In the genomic region with DNA sequence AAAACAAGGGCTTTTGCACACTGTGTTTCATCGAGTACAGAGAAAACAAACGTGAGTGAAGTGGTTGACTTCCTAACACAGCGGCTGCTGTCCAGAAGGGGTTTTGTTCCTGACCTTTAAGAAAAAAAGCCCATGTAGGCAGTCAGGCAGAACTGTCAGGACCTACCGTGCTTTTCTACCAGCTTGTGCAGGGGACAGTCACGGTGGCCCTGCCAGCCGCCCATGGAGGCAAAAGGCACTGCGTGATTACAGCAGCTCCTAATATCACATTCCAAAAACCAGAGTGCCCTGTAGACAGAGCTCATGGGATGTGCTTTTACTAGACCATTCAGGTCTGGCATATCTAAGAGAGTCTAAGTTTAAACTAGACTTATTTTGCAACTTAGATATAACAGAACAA, we compare ENCODE assay signal across 12 cellular contexts. TPM values are rescaled to one million over a fixed set of nuclear protein-coding genes. Genes with fewer than 3 reads are reported as not detected.
DNase-seq lines count a peak whose midpoint lies in the region; ATAC-seq and TF ChIP-seq lines count a peak whose summit lies in the region.
"Had no signal": no experiment of that assay in that cellular context is flagged by ENCODE, and none has a peak within 500 bp of the region (broad histone marks: within the 10 kb centered on the region; RNA-seq: fewer than 3 reads in every experiment).

No MANE protein-coding gene starts in this region.

- ATAC-seq in GM18505 (IDR thresholded peaks at IDR 0.05; ENCODE audit: unreplicated experiment) = no peak
- no peak for ATAC-seq in effector memory CD8-positive, alpha-beta T cell (replicated peaks)

- no peaks in the 10 kb centered on the region for H3K9me3 Mint-ChIP-seq in T-helper 2 cell treated with Interferon-gamma antibody and Interleukin-4, amounts not matched to agents 5 μg/mL and 100 μg/mL, for 36 hours
- peaks cover 0 to 2% of the 10 kb centered on the region in 2 donors for H3K9me3 Mint-ChIP-seq in effector memory CD8-positive, alpha-beta T cell
- H3K9me3 Mint-ChIP-seq in HFFc6 (no peaks in the 10 kb centered on the region), Caco-2 (ENCODE audit: unreplicated experiment) (no peaks in the 10 kb centered on the region)

- peaks cover 53% of the 10 kb centered on the region for H3K4me1 Mint-ChIP-seq in T-helper 2 cell treated with Interferon-gamma antibody and Interleukin-4, amounts not matched to agents 5 μg/mL and 100 μg/mL, for 36 hours (ENCODE audit: low read depth)
- peaks cover 34 to 40% of the 10 kb centered on the region in 2 donors for H3K4me1 Mint-ChIP-seq in effector memory CD8-positive, alpha-beta T cell (ENCODE audit: low read depth in 2 of 2)
- peaks cover 23% of the 10 kb centered on the region for H3K4me1 Mint-ChIP-seq in HFFc6 (ENCODE audit: low read depth)
- peaks cover 7% of the 10 kb centered on the region for H3K4me1 Mint-ChIP-seq in Caco-2 (ENCODE audit: low read depth, unreplicated experiment)

- no peak for DNase-seq in T-helper 2 cell treated with Interferon-gamma antibody and Interleukin-4, amounts not matched to agents 5 μg/mL and 100 μg/mL, for 36 hours (ENCODE audit: low spot score)
- DNase-seq in T-helper 2 cell = no peak
- peak in 2 of 3 experiments; percentile 25 to 36 for DNase-seq in effector memory CD8-positive, alpha-beta T cell
- DNase-seq in spleen = no peak
- DNase-seq in HFFc6 = no peak
- DNase-seq in Caco-2 = no peak
- no peak for DNase-seq in dedifferentiated amniotic fluid mesenchymal stem cell (ENCODE audit: extremely low spot score)
- DNase-seq: foreskin fibroblast, OCI-M1, substantia nigra had no signal

- CTCF ChIA-PET in Caco-2 (lab: Charles Lee) = no interaction called here

- TF ChIP-seq CTCF in spleen (IDR thresholded peaks at IDR 0.05 in 8 of 11, conservative IDR thresholded peaks at IDR 0.05 in 3 of 11) (no peak), HFFc6 (IDR thresholded peaks at IDR 0.05) (no peak), Caco-2 (IDR thresholded peaks at IDR 0.05; ENCODE audit: insufficient read depth in 1 of 2, low read depth in 1 of 2, low read length in 1 of 2, severe bottlenecking in 1 of 2, unreplicated experiment in 1 of 2) (no peak)

- H3K4me3 Mint-ChIP-seq in T-helper 2 cell treated with Interferon-gamma antibody and Interleukin-4, amounts not matched to agents 5 μg/mL and 100 μg/mL, for 36 hours = no peak overlapping the region
- peak overlapping the region; percentile 60 to 80 for H3K4me3 Mint-ChIP-seq in effector memory CD8-positive, alpha-beta T cell
- H3K4me3 Mint-ChIP-seq in HFFc6 (no peak overlapping the region), Caco-2 (ENCODE audit: unreplicated experiment) (no peak overlapping the region)

- peak overlapping the region in 6 of 8 donors; percentile 35 to 99 (median 52) for H3K27ac ChIP-seq in spleen

- 77 to 86% (median 81%) methylated on average over 7 of the region's 7 CpGs for WGBS in spleen, 5 donors

- peaks cover 10 to 96% (median 89%) of the 10 kb centered on the region in 6 donors for H3K36me3 ChIP-seq in spleen
- peaks cover 5% of the 10 kb centered on the region for H3K36me3 ChIP-seq in Caco-2 (ENCODE audit: control insufficient read depth, insufficient read depth, low read length)

- H3K4me1 ChIP-seq in spleen (peaks cover 15 to 100% (median 64%) of the 10 kb centered on the region in 6 donors), Caco-2 (peaks cover 7% of the 10 kb centered on the region; the same call in 1 of the 2 replicates)

- no TSS peak for BruUV-seq in Caco-2 (replicated peaks; lab: Mats Ljungman, UMichigan)

- TF ChIP-seq POLR2A in GM18505 (IDR thresholded peaks at IDR 0.05; ENCODE audit: borderline replicate concordance, extremely low read depth, insufficient read depth, insufficient read length) (peak; percentile 15), spleen (IDR thresholded peaks at IDR 0.05) (no peak)

- H3K9me3 ChIP-seq in spleen (no peaks in the 10 kb centered on the region), Caco-2 (no peaks in the 10 kb centered on the region)
- H3K9me3 ChIP-seq: ascending aorta had no signal

- intact Hi-C loops in spleen (cut with DNase I; ENCODE audit: low total_unique reads) (no loop called here), Caco-2 (cut with micrococcal nuclease; ENCODE audit: unreplicated experiment) (no loop called here)

- no peaks in the 10 kb centered on the region for H3K27me3 Mint-ChIP-seq in T-helper 2 cell treated with Interferon-gamma antibody and Interleukin-4, amounts not matched to agents 5 μg/mL and 100 μg/mL, for 36 hours (ENCODE audit: low read depth)
- H3K27me3 Mint-ChIP-seq in effector memory CD8-positive, alpha-beta T cell = no peaks in the 10 kb centered on the region
- H3K27me3 Mint-ChIP-seq in HFFc6 (ENCODE audit: insufficient read depth) (no peaks in the 10 kb centered on the region; the same call in 1 of the 2 replicates), Caco-2 (ENCODE audit: insufficient read depth, unreplicated experiment) (no peaks in the 10 kb centered on the region)

- H3K27me3 ChIP-seq in spleen (replicated peaks in 1 of 7) (no peaks in the 10 kb centered on the region), Caco-2 (replicated peaks; ENCODE audit: control insufficient read depth, insufficient read depth, low read length) (no peaks in the 10 kb centered on the region)
- H3K27me3 ChIP-seq: ascending aorta had no signal

- peaks cover 86% of the 10 kb centered on the region for H3K36me3 Mint-ChIP-seq in T-helper 2 cell treated with Interferon-gamma antibody and Interleukin-4, amounts not matched to agents 5 μg/mL and 100 μg/mL, for 36 hours (ENCODE audit: low read depth)
- H3K36me3 Mint-ChIP-seq in effector memory CD8-positive, alpha-beta T cell (ENCODE audit: insufficient read depth) = peaks cover 100% of the 10 kb centered on the region
- H3K36me3 Mint-ChIP-seq in HFFc6 (ENCODE audit: low read depth) (peaks cover 19% of the 10 kb centered on the region), Caco-2 (ENCODE audit: insufficient read depth, unreplicated experiment) (peaks cover 87% of the 10 kb centered on the region)

- peak overlapping the region; percentile 52 for H3K27ac Mint-ChIP-seq in T-helper 2 cell treated with Interferon-gamma antibody and Interleukin-4, amounts not matched to agents 5 μg/mL and 100 μg/mL, for 36 hours
- peak overlapping the region; percentile 97 to 100 for H3K27ac Mint-ChIP-seq in effector memory CD8-positive, alpha-beta T cell
- H3K27ac Mint-ChIP-seq in HFFc6 (no peak overlapping the region), Caco-2 (ENCODE audit: unreplicated experiment) (no peak overlapping the region)

- H3K4me3 ChIP-seq in spleen = peak overlapping the region in 1 of 8 donors; percentile 8
- no peak overlapping the region for H3K4me3 ChIP-seq in Caco-2 (ENCODE audit: low read depth, low read length)
- H3K4me3 ChIP-seq: ascending aorta had no signal

- POLR2A ChIA-PET in Caco-2 (lab: Charles Lee) = no interaction called here

RNA-seq across cellular contexts. Expression of gene TNFAIP3, which starts 12.2 kb away (rescaled TPM):
- total RNA-seq in spleen (100 to 1,000 TPM in 3 of 7 donors, 10 to 100 TPM in 4; 41.1 to 133 (median 69.0) TPM), Caco-2 (2022) (45.7 and 50.4 TPM in 2 replicates)
- polyA plus RNA-seq in spleen = 10 to 100 TPM; 23.2 to 31.9 (median 25.0) TPM
- 10 to 100 TPM in 1 of 6 experiments, 1 to 10 TPM in 5; 4.5 to 17.2 (median 7.8) TPM for total RNA-seq in HFFc6 (2021; fragmentation: NEBNext Ultra II Directional; extraction: Animal tissue kit (Norgen Biotek cat#: 25700))

Comparison
In these comparisons a context has a peak if more than half of its experiments do, and no peak if none do; other contexts are left out.
1. DNase-seq: peak in effector memory CD8-positive, alpha-beta T cell (2 of 3); none in T-helper 2 cell treated with Interferon-gamma antibody and Interleukin-4, amounts not matched to agents 5 μg/mL and 100 μg/mL, for 36 hours (single experiment), T-helper 2 cell (0 of 5), spleen (single experiment), HFFc6 (single experiment), Caco-2 (0 of 2) and dedifferentiated amniotic fluid mesenchymal stem cell (single experiment).
2. H3K27ac Mint-ChIP-seq: peak in T-helper 2 cell treated with Interferon-gamma antibody and Interleukin-4, amounts not matched to agents 5 μg/mL and 100 μg/mL, for 36 hours (single experiment) and effector memory CD8-positive, alpha-beta T cell (2 of 2); none in HFFc6 (single experiment) and Caco-2 (single experiment).
3. H3K4me3 Mint-ChIP-seq: peak in effector memory CD8-positive, alpha-beta T cell (2 of 2); none in T-helper 2 cell treated with Interferon-gamma antibody and Interleukin-4, amounts not matched to agents 5 μg/mL and 100 μg/mL, for 36 hours (single experiment), HFFc6 (single experiment) and Caco-2 (single experiment).